ENCODE assay signal across 12 cellular contexts in the genomic region with DNA sequence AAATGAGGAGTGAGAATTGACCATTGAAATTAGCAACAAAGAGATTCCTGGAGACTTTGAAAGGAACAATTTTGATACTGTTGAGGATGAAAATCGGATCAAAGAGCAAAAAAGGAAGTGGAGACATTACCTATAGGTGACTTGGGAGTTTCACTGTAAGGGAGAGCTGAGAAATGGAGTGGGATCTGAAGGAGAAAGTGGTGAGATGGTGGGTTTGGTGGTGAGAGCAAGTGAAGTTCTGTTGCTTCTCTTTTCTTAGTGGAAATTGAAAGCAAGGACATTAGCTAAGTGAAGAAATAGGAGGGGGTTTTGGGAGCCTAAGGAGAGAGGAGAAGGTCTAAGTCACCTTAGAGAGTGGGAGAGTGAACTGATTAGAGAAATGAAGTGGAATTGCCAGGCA. TPM values are rescaled to one million over a fixed set of nuclear protein-coding genes. Genes with fewer than 3 reads are reported as not detected.
"Had no signal": no experiment of that assay in that cellular context is flagged by ENCODE, and none has a peak within 500 bp of the region (broad histone marks: within the 10 kb centered on the region; RNA-seq: fewer than 3 reads in every experiment).

No MANE protein-coding gene starts in this region.

- H3K9ac ChIP-seq: GM23248 had no signal

- H3K27ac ChIP-seq: GM23248 had no signal

- DNase-seq: GM23248, GOT3, H7, H9, HCEC 1CT, HFFc6 had no signal

- ATAC-seq: GM23338, HCT116 had no signal

- H2AFZ ChIP-seq: GM23248, GM23338 had no signal

- H3K4me3 ChIP-seq: GM23248, GM23338, HAP-1 had no signal

- H3K4me2 ChIP-seq: GM23338 had no signal

- H3K9me3 ChIP-seq: HAP-1 had no signal

- FAIRE-seq: H1, H54 had no signal

RNA-seq across cellular contexts. Expression of a gene that starts 16.7 kb away (rescaled TPM):
- total RNA-seq: GM23248, GM23338, H1, H4, H7, H9, HFFc6 had no signal
- polyA plus RNA-seq: GM23248, GM23338, H1 had no signal
